In genomic region chr9:112819635-112820496, GRCh38 we compare ENCODE assay signal across 8 cellular contexts.
DNase-seq lines count a peak whose midpoint lies in the region; ATAC-seq and TF ChIP-seq lines count a peak whose summit lies in the region.

No MANE protein-coding gene starts in this region.

- H3K4me3 ChIP-seq in suprapubic skin: no peak overlapping the region

- no peaks in the 10 kb centered on the region for H3K27me3 Mint-ChIP-seq in activated naive CD4-positive, alpha-beta T cell treated with anti-CD3 and anti-CD28 coated beads for 36 hours (ENCODE audit: low read depth)
- no peaks in the 10 kb centered on the region for H3K27me3 Mint-ChIP-seq in activated naive CD4-positive, alpha-beta T cell treated with anti-CD3 and anti-CD28 coated beads, Interleukin-2, amount 10 ng/mL, durations not matched to agents 7 days and 5 days

- intact Hi-C loops in activated naive CD4-positive, alpha-beta T cell treated with anti-CD3 and anti-CD28 coated beads for 36 hours (cut with micrococcal nuclease): no loop called here

- no peaks in the 10 kb centered on the region for H3K4me1 ChIP-seq in suprapubic skin

- no peaks in the 10 kb centered on the region for H3K9me3 Mint-ChIP-seq in activated naive CD4-positive, alpha-beta T cell treated with anti-CD3 and anti-CD28 coated beads for 36 hours
- H3K9me3 Mint-ChIP-seq in activated naive CD4-positive, alpha-beta T cell treated with anti-CD3 and anti-CD28 coated beads, Interleukin-2, amount 10 ng/mL, durations not matched to agents 7 days and 5 days: no peaks in the 10 kb centered on the region

- no peaks in the 10 kb centered on the region for H3K27me3 ChIP-seq in suprapubic skin

- peaks cover 8% of the 10 kb centered on the region for H3K36me3 Mint-ChIP-seq in activated naive CD4-positive, alpha-beta T cell treated with anti-CD3 and anti-CD28 coated beads for 36 hours (ENCODE audit: low read depth)
- peaks cover 13% of the 10 kb centered on the region for H3K36me3 Mint-ChIP-seq in activated naive CD4-positive, alpha-beta T cell treated with anti-CD3 and anti-CD28 coated beads, Interleukin-2, amount 10 ng/mL, durations not matched to agents 7 days and 5 days

- no peak for TF ChIP-seq POLR2A in suprapubic skin (IDR thresholded peaks at IDR 0.05)

- TF ChIP-seq CTCF in suprapubic skin (IDR thresholded peaks at IDR 0.05): peak; percentile 15 to 46

- TF ChIP-seq EP300 in suprapubic skin (IDR thresholded peaks at IDR 0.05): no peak

- H3K4me1 Mint-ChIP-seq in activated naive CD4-positive, alpha-beta T cell treated with anti-CD3 and anti-CD28 coated beads for 36 hours (ENCODE audit: low read depth): no peaks in the 10 kb centered on the region
- peaks cover 2% of the 10 kb centered on the region for H3K4me1 Mint-ChIP-seq in activated naive CD4-positive, alpha-beta T cell treated with anti-CD3 and anti-CD28 coated beads, Interleukin-2, amount 10 ng/mL, durations not matched to agents 7 days and 5 days

- peak; percentile 17 for DNase-seq in activated naive CD4-positive, alpha-beta T cell treated with anti-CD3 and anti-CD28 coated beads for 36 hours
- DNase-seq in activated naive CD4-positive, alpha-beta T cell treated with anti-CD3 and anti-CD28 coated beads, Interleukin-2, amount 10 ng/mL, durations not matched to agents 7 days and 5 days: no peak
- DNase-seq in NCI-H2227 treated with DMSO at 0.1 percent for 48 hours (lab: John Stamatoyannopoulos, UW) (peak; percentile 74), astrocyte of the hippocampus (ENCODE audit: low read depth, low spot score) (peak; percentile 88), iPS-NIHi11 (ENCODE audit: low spot score) (peak; percentile 75), suprapubic skin (ENCODE audit: low spot score in 2 of 2) (no peak), GM19240 (ENCODE audit: insufficient read length, low spot score) (no peak)

- H3K9me3 ChIP-seq in suprapubic skin: no peaks in the 10 kb centered on the region

- no peak overlapping the region for H3K27ac Mint-ChIP-seq in activated naive CD4-positive, alpha-beta T cell treated with anti-CD3 and anti-CD28 coated beads for 36 hours
- H3K27ac Mint-ChIP-seq in activated naive CD4-positive, alpha-beta T cell treated with anti-CD3 and anti-CD28 coated beads, Interleukin-2, amount 10 ng/mL, durations not matched to agents 7 days and 5 days: no peak overlapping the region

- WGBS in suprapubic skin: 66% methylated on average over 7 of the region's 7 CpGs

- peak; percentile 75 for ATAC-seq in HG02642 (IDR thresholded peaks at IDR 0.05; ENCODE audit: poor library complexity, unreplicated experiment)

- CTCF ChIA-PET in activated naive CD4-positive, alpha-beta T cell treated with anti-CD3 and anti-CD28 coated beads for 36 hours (lab: Charles Lee): interaction anchor here (0.7 to 1.3 kb wide), 7 partner anchors 15 to 403 kb away, joined by 3 to 4 read pairs (median 3); no protein-coding TSS in a partner anchor
- CTCF ChIA-PET in activated naive CD4-positive, alpha-beta T cell treated with anti-CD3 and anti-CD28 coated beads, Interleukin-2, amount 10 ng/mL, durations not matched to agents 7 days and 5 days (lab: Charles Lee): interaction anchor here (0.6 to 1.2 kb wide), 12 partner anchors 9 to 717 kb away, joined by 3 to 4 read pairs (median 3); no protein-coding TSS in a partner anchor

- H3K4me3 Mint-ChIP-seq in activated naive CD4-positive, alpha-beta T cell treated with anti-CD3 and anti-CD28 coated beads for 36 hours: no peak overlapping the region
- no peak overlapping the region for H3K4me3 Mint-ChIP-seq in activated naive CD4-positive, alpha-beta T cell treated with anti-CD3 and anti-CD28 coated beads, Interleukin-2, amount 10 ng/mL, durations not matched to agents 7 days and 5 days

- H3K27ac ChIP-seq in suprapubic skin: no peak overlapping the region

- peaks cover 5% of the 10 kb centered on the region for H3K36me3 ChIP-seq in suprapubic skin

Comparison
In these comparisons a context has a peak if more than half of its experiments do, and no peak if none do; other contexts are left out.
1. DNase-seq: peak in activated naive CD4-positive, alpha-beta T cell treated with anti-CD3 and anti-CD28 coated beads for 36 hours (single experiment), NCI-H2227 treated with DMSO at 0.1 percent for 48 hours (single experiment), astrocyte of the hippocampus (single experiment) and iPS-NIHi11 (single experiment); none in activated naive CD4-positive, alpha-beta T cell treated with anti-CD3 and anti-CD28 coated beads, Interleukin-2, amount 10 ng/mL, durations not matched to agents 7 days and 5 days (single experiment), suprapubic skin (0 of 2) and GM19240 (single experiment).